ENCODE assay signal across 1 cellular context in genomic region chr12:101832030-101832429, GRCh38.
TF ChIP-seq lines count a peak whose summit lies in the region.

No MANE protein-coding gene starts in this region.

TF ChIP-seq in K562, 482 proteins besides CTCF, POLR2A, EP300 and RAD21 (continued from another document):
- TF ChIP-seq ZNF655 (CRISPR knock-in tag; IDR thresholded peaks at IDR 0.05) (no peak), FIP1L1 (IDR thresholded peaks at IDR 0.05; ENCODE audit: low read depth, low read length, poor library complexity, severe bottlenecking) (no peak), ZNF778 (CRISPR knock-in tag; IDR thresholded peaks at IDR 0.05) (no peak), TCF15 (CRISPR knock-in tag; IDR thresholded peaks at IDR 0.05) (no peak), LCOR (CRISPR knock-in tag; IDR thresholded peaks at IDR 0.05) (peak; percentile 26; the same call in 1 of the 2 replicates), HDAC1 (IDR thresholded peaks at IDR 0.05) (no peak), DPF2 (IDR thresholded peaks at IDR 0.05) (peak; percentile 45; the same call in 1 of the 2 replicates), SREBF1 (IDR thresholded peaks at IDR 0.05; ENCODE audit: borderline replicate concordance, low read depth, low read length) (no peak), FOSL1 (tag; conservative IDR thresholded peaks at IDR 0.05) (peak; percentile 83), ZNF224 (CRISPR knock-in tag; IDR thresholded peaks at IDR 0.05) (no peak), ZNF324 (CRISPR knock-in tag; IDR thresholded peaks at IDR 0.05) (no peak), ESRRA (IDR thresholded peaks at IDR 0.05; ENCODE audit: borderline replicate concordance, low read depth) (no peak), RUNX1 (IDR thresholded peaks at IDR 0.05; ENCODE audit: low read depth) (no peak), POLR2AphosphoS5 (IDR thresholded peaks at IDR 0.05; ENCODE audit: control insufficient read depth, insufficient read depth, low read depth, low read length) (no peak), JUNB (CRISPR knock-in tag; conservative IDR thresholded peaks at IDR 0.05) (no peak), ZNF766 (CRISPR knock-in tag; conservative IDR thresholded peaks at IDR 0.05) (no peak), CUX1 (CRISPR knock-in tag; IDR thresholded peaks at IDR 0.05) (no peak), CBFA2T3 (IDR thresholded peaks at IDR 0.05) (0 out of 2 replicates have a peak, but pooled peaks have one; percentile 18)
